ENCODE assay signal across 17 cellular contexts in genomic region chr5:132591140-132591539, GRCh38. TPM values are rescaled to one million over a fixed set of nuclear protein-coding genes. Genes with fewer than 3 reads are reported as not detected.
DNase-seq lines count a peak whose midpoint lies in the region; ATAC-seq and TF ChIP-seq lines count a peak whose summit lies in the region.
"Had no signal": no experiment of that assay in that cellular context is flagged by ENCODE, and none has a peak within 500 bp of the region (broad histone marks: within the 10 kb centered on the region; RNA-seq: fewer than 3 reads in every experiment).

No MANE protein-coding gene starts in this region.

- WGBS in transverse colon (ENCODE audit: low coverage in 1 of 2), 2 donors, result 85 to 89% methylated on average over 3 of the region's 3 CpGs

- H3K27me3 Mint-ChIP-seq in neural crest cell (ENCODE audit: low read depth), result no peaks in the 10 kb centered on the region
- H3K27me3 Mint-ChIP-seq: natural killer cell treated with Interleukin-12 subunit alpha and Interleukin-12 subunit beta and Interleukin-15 and Interleukin-18, amount 100 ng/mL, for 72 hours had no signal

- in situ Hi-C loops in transverse colon (cut with MboI; ENCODE audit: low pct_ligation_motif_present in 1 of 4, low pct_unique_long_range_greater_than_20kb in 1 of 4, low sequenced_read_pairs in 3 of 4), result no loop called here

- H3K4me1 ChIP-seq in MM.1S (ENCODE audit: low read length) (no peaks in the 10 kb centered on the region), transverse colon (no peaks in the 10 kb centered on the region)
- H3K4me1 ChIP-seq: SJSA1, thyroid gland had no signal

- no peak overlapping the region for H3K4me3 Mint-ChIP-seq in neural crest cell
- H3K4me3 Mint-ChIP-seq: activated T-helper 1 cell treated with anti-CD3 and anti-CD28 coated beads, Interleukin-12 subunit alpha, Interleukin-12 subunit beta, Interleukin-2, Interleukin-4 antibody, amounts not matched to agents 30 ng/mL and 10 ng/mL and 1 ng/mL, durations not matched to agents 14 hours and 24 hours and 36 hours; natural killer cell treated with Interleukin-12 subunit alpha and Interleukin-12 subunit beta and Interleukin-15 and Interleukin-18, amount 100 ng/mL, for 72 hours had no signal

- H3K79me2 ChIP-seq in MM.1S (ENCODE audit: low read length), result no peaks in the 10 kb centered on the region

- no peak overlapping the region for H3K27ac ChIP-seq in MM.1S (ENCODE audit: low read length)
- no peak overlapping the region for H3K27ac ChIP-seq in transverse colon
- no peak overlapping the region for H3K27ac ChIP-seq in dorsolateral prefrontal cortex
- H3K27ac ChIP-seq: SJSA1, thyroid gland had no signal

- H3F3A ChIP-seq in MM.1S (ENCODE audit: insufficient read depth, low read length), result no peaks in the 10 kb centered on the region

- no peaks in the 10 kb centered on the region for H4K20me1 ChIP-seq in MM.1S (ENCODE audit: insufficient read depth, low read length)

- TF ChIP-seq POLR2A in transverse colon (IDR thresholded peaks at IDR 0.05), result no peak

- intact Hi-C loops in transverse colon (cut with DNase I; ENCODE audit: low total_unique reads), result no loop called here
- intact Hi-C loops in dorsolateral prefrontal cortex (cut with DNase I), result no loop called here

- peak; percentile 0 for DNase-seq in NCI-H1694 treated with DMSO at 0.1 percent for 48 hours (lab: John Stamatoyannopoulos, UW)
- DNase-seq in NCI-H1694 (lab: John Stamatoyannopoulos, UW), result no peak
- no peak for DNase-seq in MM.1S
- peak; percentile 7 to 45 for DNase-seq in dermis microvascular lymphatic vessel endothelial cell (ENCODE audit: low read depth in 2 of 2)
- no peak for DNase-seq in neural crest cell (ENCODE audit: low read depth, low spot score)
- no peak for DNase-seq in transverse colon
- no peak for DNase-seq in dorsolateral prefrontal cortex
- DNase-seq: 8988T, Calu3, islet precursor cell, NCI-H1105 treated with DMSO at 0.1 percent for 48 hours, NCI-H526 treated with DMSO at 0.1 percent for 48 hours, thyroid gland had no signal

- H3K27me3 ChIP-seq in MM.1S (replicated peaks; ENCODE audit: insufficient read depth, low read length) (no peaks in the 10 kb centered on the region), transverse colon (no peaks in the 10 kb centered on the region), dorsolateral prefrontal cortex (no peaks in the 10 kb centered on the region)
- H3K27me3 ChIP-seq: SJSA1, thyroid gland had no signal

- no peaks in the 10 kb centered on the region for H3K9me3 Mint-ChIP-seq in neural crest cell
- H3K9me3 Mint-ChIP-seq: activated T-helper 1 cell treated with anti-CD3 and anti-CD28 coated beads, Interleukin-12 subunit alpha, Interleukin-12 subunit beta, Interleukin-2, Interleukin-4 antibody, amounts not matched to agents 30 ng/mL and 10 ng/mL and 1 ng/mL, durations not matched to agents 14 hours and 24 hours and 36 hours; natural killer cell treated with Interleukin-12 subunit alpha and Interleukin-12 subunit beta and Interleukin-15 and Interleukin-18, amount 100 ng/mL, for 72 hours had no signal

- no peaks in the 10 kb centered on the region for H3K36me3 ChIP-seq in MM.1S (replicated peaks; ENCODE audit: insufficient read depth, low read length)
- H3K36me3 ChIP-seq in transverse colon, result peaks cover 0 to 48% (median 20%) of the 10 kb centered on the region in 4 donors

- TF ChIP-seq EP300 in transverse colon (IDR thresholded peaks at IDR 0.05; ENCODE audit: low read depth), result no peak

- TF ChIP-seq CTCF in MM.1S (IDR thresholded peaks at IDR 0.05; ENCODE audit: low read length), result peak; percentile 26
- peak; percentile 28 for TF ChIP-seq CTCF in neural crest cell (conservative IDR thresholded peaks at IDR 0.05)
- no peak for TF ChIP-seq CTCF in transverse colon (IDR thresholded peaks at IDR 0.05)
- TF ChIP-seq CTCF in dorsolateral prefrontal cortex (IDR thresholded peaks at IDR 0.05 in 54 of 56, conservative IDR thresholded peaks at IDR 0.05 in 2 of 56; ENCODE audit: low read depth in 1 of 56, partially characterized antibody in 56 of 56), result peak in 24 of 56 donors; percentile 10 to 46 (median 26)

- H2AFZ ChIP-seq in MM.1S (ENCODE audit: low read length), result no peak overlapping the region

- no peak for ATAC-seq in HG03457 (IDR thresholded peaks at IDR 0.05; ENCODE audit: unreplicated experiment)
- ATAC-seq: natural killer cell treated with Interleukin-12 subunit alpha and Interleukin-12 subunit beta and Interleukin-15 and Interleukin-18, amount 100 ng/mL, for 72 hours had no signal

- H3K9me3 ChIP-seq in MM.1S (replicated peaks; ENCODE audit: insufficient read depth, low read length) (no peaks in the 10 kb centered on the region), transverse colon (no peaks in the 10 kb centered on the region)
- H3K9me3 ChIP-seq: SJSA1, thyroid gland had no signal

- H3K4me3 ChIP-seq in MM.1S (ENCODE audit: low read length), result no peak overlapping the region
- no peak overlapping the region for H3K4me3 ChIP-seq in transverse colon
- no peak overlapping the region for H3K4me3 ChIP-seq in dorsolateral prefrontal cortex
- H3K4me3 ChIP-seq: SJSA1, thyroid gland had no signal

- no peak overlapping the region for H3K4me2 ChIP-seq in MM.1S (ENCODE audit: low read depth, low read length)

- no peaks in the 10 kb centered on the region for H3K4me1 Mint-ChIP-seq in neural crest cell

- H3K36me3 Mint-ChIP-seq in neural crest cell (ENCODE audit: low read depth), result peaks cover 3% of the 10 kb centered on the region

- no peaks in the 10 kb centered on the region for H3K9me2 ChIP-seq in MM.1S (replicated peaks; ENCODE audit: insufficient read depth, low read length)

- no peak overlapping the region for H3K9ac ChIP-seq in MM.1S (ENCODE audit: low read length)

- H3K27ac Mint-ChIP-seq in neural crest cell (ENCODE audit: unreplicated experiment), result no peak overlapping the region
- H3K27ac Mint-ChIP-seq: natural killer cell treated with Interleukin-12 subunit alpha and Interleukin-12 subunit beta and Interleukin-15 and Interleukin-18, amount 100 ng/mL, for 72 hours had no signal

RNA-seq across cellular contexts. Expression of gene RAD50, which starts 34.4 kb away (rescaled TPM):
- total RNA-seq in dermis microvascular lymphatic vessel endothelial cell, result 6.9 and 7.5 TPM in 2 replicates
- 35.2 and 37.1 TPM in 2 replicates for total RNA-seq in neural crest cell
- 10 to 100 TPM; 35.8 to 47.5 (median 41.3) TPM for total RNA-seq in transverse colon
- 10 to 100 TPM; 35.0 to 63.2 (median 46.2) TPM for total RNA-seq in dorsolateral prefrontal cortex

RNA-seq across cellular contexts. Expression of gene IL5, which starts 47.8 kb away (rescaled TPM):
- total RNA-seq in dermis microvascular lymphatic vessel endothelial cell, result not detected in 2 replicates
- total RNA-seq in neural crest cell, result not detected in 2 replicates
- total RNA-seq in transverse colon, result not detected
- total RNA-seq in dorsolateral prefrontal cortex, result not detected
- total RNA-seq: Calu3, SJSA1, thyroid gland had no signal

Comparison
In these comparisons a context has a peak if more than half of its experiments do, and no peak if none do; other contexts are left out.
1. DNase-seq: peak in NCI-H1694 treated with DMSO at 0.1 percent for 48 hours (single experiment) and dermis microvascular lymphatic vessel endothelial cell (2 of 2); none in NCI-H1694 (single experiment), MM.1S (single experiment), neural crest cell (single experiment), transverse colon (single experiment) and dorsolateral prefrontal cortex (0 of 10).
2. CTCF ChIP-seq: peak in MM.1S (single experiment) and neural crest cell (single experiment); none in transverse colon (0 of 5).